10 cellular contexts compared by ENCODE assay signal in genomic region chr19:33226550-33227241, GRCh38. TPM values are rescaled to one million over a fixed set of nuclear protein-coding genes. Genes with fewer than 3 reads are reported as not detected.
DNase-seq lines count a peak whose midpoint lies in the region; ATAC-seq and TF ChIP-seq lines count a peak whose summit lies in the region.
"Had no signal": no experiment of that assay in that cellular context is flagged by ENCODE, and none has a peak within 500 bp of the region (broad histone marks: within the 10 kb centered on the region; RNA-seq: fewer than 3 reads in every experiment).

No MANE protein-coding gene starts in this region.

- DNase-seq in activated T-cell treated with anti-CD3 and anti-CD28 coated beads, Interleukin-2, amount 50 U/mL, for 24 hours, result peak; percentile 44
- DNase-seq in activated T-cell treated with anti-CD3 and anti-CD28 coated beads, Interleukin-2, amount 50 U/mL, for 1 hour, result no peak
- peak in 1 of 2 donors; percentile 62 for DNase-seq in left colon
- no peak for DNase-seq in thoracic aorta (ENCODE audit: low spot score)
- DNase-seq in GDM1 (lab: John Stamatoyannopoulos, UW), result no peak
- DNase-seq in foreskin melanocyte, result no peak
- DNase-seq: C1 segment of cervical spinal cord had no signal

- peaks cover 10% of the 10 kb centered on the region for H3K9me3 ChIP-seq in thoracic aorta

- H3K36me3 Mint-ChIP-seq in activated T-cell treated with anti-CD3 and anti-CD28 coated beads, Interleukin-2, amount 50 U/mL, for 24 hours (ENCODE audit: low read depth), result peaks cover 4% of the 10 kb centered on the region
- peaks cover 5% of the 10 kb centered on the region for H3K36me3 Mint-ChIP-seq in activated T-helper 17 cell treated with anti-CD3 and anti-CD28 coated beads, Interleukin-2, amount 50 U/mL, for 72 hours (ENCODE audit: low read depth)

- peaks cover 74% of the 10 kb centered on the region for H3K27me3 Mint-ChIP-seq in activated T-cell treated with anti-CD3 and anti-CD28 coated beads, Interleukin-2, amount 50 U/mL, for 24 hours
- peaks cover 53% of the 10 kb centered on the region for H3K27me3 Mint-ChIP-seq in activated T-helper 17 cell treated with anti-CD3 and anti-CD28 coated beads, Interleukin-2, amount 50 U/mL, for 72 hours

- peaks cover 12% of the 10 kb centered on the region for H3K4me1 Mint-ChIP-seq in activated T-cell treated with anti-CD3 and anti-CD28 coated beads, Interleukin-2, amount 50 U/mL, for 24 hours (ENCODE audit: low read depth)
- H3K4me1 Mint-ChIP-seq in activated T-helper 17 cell treated with anti-CD3 and anti-CD28 coated beads, Interleukin-2, amount 50 U/mL, for 72 hours, result no peaks in the 10 kb centered on the region

- no peaks in the 10 kb centered on the region for H3K36me3 ChIP-seq in thoracic aorta
- H3K36me3 ChIP-seq: heart left ventricle had no signal

- H3K27ac ChIP-seq in thoracic aorta, result no peak overlapping the region
- H3K27ac ChIP-seq: heart left ventricle had no signal

- H3K4me3 Mint-ChIP-seq in activated T-cell treated with anti-CD3 and anti-CD28 coated beads, Interleukin-2, amount 50 U/mL, for 24 hours, result peak overlapping the region; percentile 56
- H3K4me3 Mint-ChIP-seq in activated T-helper 17 cell treated with anti-CD3 and anti-CD28 coated beads, Interleukin-2, amount 50 U/mL, for 72 hours, result peak overlapping the region; percentile 50

- ATAC-seq in activated T-helper 17 cell treated with anti-CD3 and anti-CD28 coated beads, Interleukin-2, amount 50 U/mL, for 72 hours (replicated peaks), result peak; percentile 47
- ATAC-seq in left colon (peak; percentile 76), thoracic aorta (ENCODE audit: insufficient number of reproducible peaks, low FRiP score, low read depth) (no peak), GM19452 (IDR thresholded peaks at IDR 0.05; ENCODE audit: unreplicated experiment) (no peak)

- H3K27ac Mint-ChIP-seq in activated T-cell treated with anti-CD3 and anti-CD28 coated beads, Interleukin-2, amount 50 U/mL, for 24 hours, result no peak overlapping the region
- no peak overlapping the region for H3K27ac Mint-ChIP-seq in activated T-helper 17 cell treated with anti-CD3 and anti-CD28 coated beads, Interleukin-2, amount 50 U/mL, for 72 hours

- intact Hi-C loops in left colon (cut with DNase I, micrococcal nuclease), result no loop called here

- peaks cover 15% of the 10 kb centered on the region for H3K9me3 Mint-ChIP-seq in activated T-cell treated with anti-CD3 and anti-CD28 coated beads, Interleukin-2, amount 50 U/mL, for 24 hours
- H3K9me3 Mint-ChIP-seq in activated T-helper 17 cell treated with anti-CD3 and anti-CD28 coated beads, Interleukin-2, amount 50 U/mL, for 72 hours, result peaks cover 5% of the 10 kb centered on the region

- H3K4me3 ChIP-seq in thoracic aorta, result peak overlapping the region; percentile 48

- no peak for TF ChIP-seq CTCF in thoracic aorta (IDR thresholded peaks at IDR 0.05)

- H3K4me1 ChIP-seq in thoracic aorta (ENCODE audit: control insufficient read depth in 1 of 2, low read depth in 2 of 2), result peaks cover 0 to 9% of the 10 kb centered on the region in 2 donors

- peaks cover 10% of the 10 kb centered on the region for H3K27me3 ChIP-seq in thoracic aorta (replicated peaks; ENCODE audit: insufficient read depth)

RNA-seq across cellular contexts. Expression of gene SLC7A10, which starts 1.0 kb away (rescaled TPM):
- total RNA-seq in activated T-helper 17 cell treated with anti-CD3 and anti-CD28 coated beads, Interleukin-2, amount 50 U/mL, for 72 hours, result not detected
- under 1 TPM in 1 of 2 donors, not detected in 1; 0.22 TPM for total RNA-seq in left colon
- total RNA-seq in thoracic aorta, result not detected

RNA-seq across cellular contexts. Expression of gene LRP3, which starts 32.6 kb away (rescaled TPM):
- total RNA-seq in activated T-helper 17 cell treated with anti-CD3 and anti-CD28 coated beads, Interleukin-2, amount 50 U/mL, for 72 hours, result not detected
- total RNA-seq in left colon (10 to 100 TPM in 1 of 2 donors, 1 to 10 TPM in 1; 7.2 to 12.4 TPM), thoracic aorta (10 to 100 TPM; 32.2 to 50.9 TPM)

Comparison
In these comparisons a context has a peak if more than half of its experiments do, and no peak if none do; other contexts are left out.
1. ATAC-seq: peak in activated T-helper 17 cell treated with anti-CD3 and anti-CD28 coated beads, Interleukin-2, amount 50 U/mL, for 72 hours (single experiment) and left colon (single experiment); none in thoracic aorta (single experiment) and GM19452 (single experiment).
2. RNA of gene LRP3, which starts 32.6 kb away (total RNA-seq): 32.2 to 50.9 TPM in thoracic aorta and 7.2 to 12.4 TPM in left colon; not detected in activated T-helper 17 cell treated with anti-CD3 and anti-CD28 coated beads, Interleukin-2, amount 50 U/mL, for 72 hours; every median in the first group is over 4 times any median in the second.